In genomic region chr4:186188107-186188506, GRCh38 we compare ENCODE assay signal across 4 cellular contexts. TPM values are rescaled to one million over a fixed set of nuclear protein-coding genes. Genes with fewer than 3 reads are reported as not detected.
"Had no signal": no experiment of that assay in that cellular context is flagged by ENCODE, and none has a peak within 500 bp of the region (broad histone marks: within the 10 kb centered on the region; RNA-seq: fewer than 3 reads in every experiment).

No MANE protein-coding gene starts in this region.

- ATAC-seq: GM12878 had no signal

- H3K4me3 ChIP-seq: GM12878 had no signal

- DNase-seq: GDM1, GF-D8 had no signal

RNA-seq across cellular contexts. Expression of gene KLKB1, which starts 39.2 kb away (rescaled TPM):
- total RNA-seq: G401, GM12878 had no signal
